Comparison of ENCODE assay signal across 18 cellular contexts in the genomic region with DNA sequence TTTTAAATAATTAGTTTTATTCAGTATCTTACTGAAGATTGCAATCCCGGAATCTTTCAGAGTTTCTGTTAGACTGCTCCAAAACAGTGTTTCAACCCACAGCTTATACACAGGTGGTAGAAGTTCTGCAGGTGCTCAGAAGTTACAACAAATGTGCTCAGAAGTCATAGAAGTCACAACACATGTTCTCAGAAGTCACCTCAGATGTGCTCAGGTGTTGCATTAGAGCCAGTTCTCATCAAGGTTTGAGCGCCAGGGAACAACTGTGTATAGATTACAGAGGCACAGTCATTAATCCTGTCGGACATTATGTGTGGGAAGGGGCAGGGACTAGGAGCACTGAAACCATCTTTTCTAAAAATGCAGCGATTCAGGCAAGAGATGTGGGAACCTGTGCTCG.
DNase-seq lines count a peak whose midpoint lies in the region; ATAC-seq, FAIRE-seq and TF ChIP-seq lines count a peak whose summit lies in the region.
"Had no signal": no experiment of that assay in that cellular context is flagged by ENCODE, and none has a peak within 500 bp of the region (broad histone marks: within the 10 kb centered on the region; RNA-seq: fewer than 3 reads in every experiment).

No MANE protein-coding gene starts in this region.

- POLR2A ChIA-PET in IMR-90 (lab: Charles Lee; ENCODE audit: unreplicated experiment), result no interaction called here
- POLR2A ChIA-PET in H1 (lab: Charles Lee; ENCODE audit: partially characterized antibody), result no interaction called here

- H3K23ac ChIP-seq in IMR-90 (ENCODE audit: low read depth, low read length) (no peak overlapping the region), H1 (ENCODE audit: insufficient read length) (no peak overlapping the region)

- H3K4me1 ChIP-seq in IMR-90 (ENCODE audit: control insufficient read depth, insufficient read depth, low read length), result peaks cover 1% of the 10 kb centered on the region; the same call in 1 of the 2 replicates
- H3K4me1 ChIP-seq in H1 (replicated peaks in 1 of 4; ENCODE audit: control insufficient read depth in 3 of 4, insufficient read depth in 4 of 4, low read length in 3 of 4), result no peaks in the 10 kb centered on the region
- no peaks in the 10 kb centered on the region for H3K4me1 ChIP-seq in pancreas
- no peaks in the 10 kb centered on the region for H3K4me1 ChIP-seq in psoas muscle
- H3K4me1 ChIP-seq: BLaER1 had no signal

- FAIRE-seq in H1 (lab: Jason Lieb, UNC) (peak; percentile 48), pancreas (lab: Jason Lieb, UNC) (no peak)
- FAIRE-seq: A204.1, H54 had no signal

- BruUV-seq in IMR-90 (replicated peaks; lab: Mats Ljungman, UMichigan), result no TSS peak

- no peak for DNase-seq in IMR-90
- DNase-seq in H1 (ENCODE audit: low read depth in 1 of 2, low spot score in 2 of 2), result no peak
- DNase-seq in pancreas, result peak in 1 of 6 donors; percentile 6
- no peak for DNase-seq in psoas muscle
- DNase-seq in NCI-H2196 (lab: John Stamatoyannopoulos, UW; ENCODE audit: unreplicated experiment), result no peak
- no peak for DNase-seq in NCI-H524 treated with DMSO at 0.1 percent for 48 hours (lab: John Stamatoyannopoulos, UW)
- DNase-seq: CD4-positive, alpha-beta memory T cell; DMS153; DMS79 treated with DMSO at 0.1 percent for 48 hours; GF-D8; GM23248; HCEC 1CT; KBM-7 had no signal

- H2BK15ac ChIP-seq in IMR-90 (ENCODE audit: low read depth, low read length) (no peak overlapping the region), H1 (ENCODE audit: low read length) (no peak overlapping the region)

- H3K18ac ChIP-seq in IMR-90 (ENCODE audit: low read depth, low read length) (no peak overlapping the region), H1 (ENCODE audit: extremely low read depth, low read length) (no peak overlapping the region)

- no peak overlapping the region for H2BK120ac ChIP-seq in IMR-90 (ENCODE audit: low read depth, low read length)
- no peak overlapping the region for H2BK120ac ChIP-seq in H1 (replicated peaks; ENCODE audit: low read depth, low read length)

- no peak overlapping the region for H4K5ac ChIP-seq in IMR-90 (ENCODE audit: low read depth, low read length)
- H4K5ac ChIP-seq in H1 (ENCODE audit: insufficient read length, low read depth, low read length), result no peak overlapping the region

- H2AFZ ChIP-seq in IMR-90 (replicated peaks; ENCODE audit: low read length, poor library complexity) (no peak overlapping the region), H1 (ENCODE audit: low read length) (no peak overlapping the region)
- H2AFZ ChIP-seq: GM23248 had no signal

- H3K4ac ChIP-seq in IMR-90 (ENCODE audit: low read depth, low read length), result 0 out of 2 replicates have a peak overlapping the region, but pooled peaks have one; percentile 23
- H3K4ac ChIP-seq in H1 (replicated peaks; ENCODE audit: insufficient read length, low read depth, low read length), result no peak overlapping the region

- intact Hi-C loops in IMR-90 (cut with micrococcal nuclease), result no loop called here
- intact Hi-C loops in pancreas (cut with DNase I), result no loop called here
- intact Hi-C loops in psoas muscle (cut with DNase I), result no loop called here

- no peaks in the 10 kb centered on the region for H4K20me1 ChIP-seq in IMR-90 (ENCODE audit: insufficient read depth, low read length)
- H4K20me1 ChIP-seq in H1 (replicated peaks in 1 of 2; ENCODE audit: control insufficient read depth in 1 of 2, insufficient read depth in 2 of 2, low read length in 2 of 2), result no peaks in the 10 kb centered on the region
- H4K20me1 ChIP-seq: BLaER1 had no signal

- peak overlapping the region; percentile 20; the same call in 1 of the 2 replicates for H2BK20ac ChIP-seq in IMR-90 (ENCODE audit: low read depth, low read length)
- H2BK20ac ChIP-seq in H1 (ENCODE audit: low read length), result no peak overlapping the region

- TF ChIP-seq CTCF in IMR-90 (conservative IDR thresholded peaks at IDR 0.05; ENCODE audit: low read depth, low read length) (no peak), H1 (IDR thresholded peaks at IDR 0.05; ENCODE audit: control extremely low read depth in 1 of 3, insufficient read depth in 1 of 3, low read depth in 1 of 3, low read length in 3 of 3) (no peak), pancreas (IDR thresholded peaks at IDR 0.05) (no peak), psoas muscle (IDR thresholded peaks at IDR 0.05) (no peak)

- no peak for ATAC-seq in IMR-90 (ENCODE audit: low read depth)
- peak; percentile 58 to 81 (median 70) for ATAC-seq in pancreas
- no peak for ATAC-seq in psoas muscle
- ATAC-seq in GM19023 (IDR thresholded peaks at IDR 0.05; ENCODE audit: unreplicated experiment), result no peak

- dilution Hi-C loops in IMR-90 (cut with HindIII; ENCODE audit: low sequenced_read_pairs, unreplicated experiment), result no loop called here

- H3K9me3 ChIP-seq in IMR-90 (ENCODE audit: control insufficient read depth, insufficient read depth, low read length), result peaks cover 2% of the 10 kb centered on the region; the same call in 1 of the 2 replicates
- H3K9me3 ChIP-seq in H1 (ENCODE audit: insufficient read depth in 2 of 2, low read depth in 1 of 2, low read length in 1 of 2), result no peaks in the 10 kb centered on the region
- H3K9me3 ChIP-seq in pancreas, result no peaks in the 10 kb centered on the region
- H3K9me3 ChIP-seq in psoas muscle, result no peaks in the 10 kb centered on the region

- no peaks in the 10 kb centered on the region for H3K23me2 ChIP-seq in H1 (ENCODE audit: low read depth, low read length)

- no peak overlapping the region for H2BK12ac ChIP-seq in H1 (ENCODE audit: low read depth, low read length)

- H3K79me2 ChIP-seq in H1 (ENCODE audit: control insufficient read depth in 1 of 2, insufficient read depth in 2 of 2, low read length in 2 of 2), result no peaks in the 10 kb centered on the region

- H2BK5ac ChIP-seq in IMR-90 (ENCODE audit: low read depth, low read length, poor library complexity, severe bottlenecking), result no peak overlapping the region
- H2BK5ac ChIP-seq in H1 (ENCODE audit: low read depth, low read length), result no peak overlapping the region

- H3K56ac ChIP-seq in IMR-90 (ENCODE audit: extremely low read depth, insufficient read depth, low read length) (no peak overlapping the region), H1 (replicated peaks; ENCODE audit: insufficient read length, low read depth, low read length) (no peak overlapping the region)

- H3K79me1 ChIP-seq in IMR-90 (ENCODE audit: low read depth in 1 of 2, low read length in 2 of 2) (no peaks in the 10 kb centered on the region), H1 (ENCODE audit: low read depth, low read length) (no peaks in the 10 kb centered on the region)

- H3K4me3 ChIP-seq in IMR-90 (ENCODE audit: insufficient read depth, low read depth, low read length) (no peak overlapping the region), H1 (ENCODE audit: extremely low read depth in 1 of 4, insufficient read depth in 2 of 4, low read depth in 3 of 4, low read length in 4 of 4) (no peak overlapping the region), pancreas (no peak overlapping the region), psoas muscle (no peak overlapping the region)
- H3K4me3 ChIP-seq: BLaER1, GM23248 had no signal

- no peak overlapping the region for H2AK5ac ChIP-seq in IMR-90 (ENCODE audit: low read depth, low read length)
- no peak overlapping the region for H2AK5ac ChIP-seq in H1 (ENCODE audit: low read depth, low read length)

- TF ChIP-seq RAD21 in IMR-90 (IDR thresholded peaks at IDR 0.05; ENCODE audit: low read length), result no peak
- no peak for TF ChIP-seq RAD21 in H1 (IDR thresholded peaks at IDR 0.05 in 1 of 2, conservative IDR thresholded peaks at IDR 0.05 in 1 of 2; ENCODE audit: low read depth in 2 of 2, low read length in 2 of 2)

- H3K4me2 ChIP-seq in IMR-90 (ENCODE audit: low read depth, low read length) (no peak overlapping the region), H1 (ENCODE audit: insufficient read depth in 1 of 2, low read depth in 2 of 2, low read length in 2 of 2) (no peak overlapping the region)
- H3K4me2 ChIP-seq: BLaER1 had no signal

- in situ Hi-C loops in IMR-90 (cut with MboI; ENCODE audit: low sequenced_read_pairs), result no loop called here

- TF ChIP-seq POLR2A in IMR-90 (IDR thresholded peaks at IDR 0.05; ENCODE audit: low read depth, low read length) (no peak), H1 (IDR thresholded peaks at IDR 0.05; ENCODE audit: control extremely low read depth in 1 of 2, low read depth in 2 of 2, low read length in 2 of 2) (no peak)

- H3K27me3 ChIP-seq in IMR-90 (ENCODE audit: control insufficient read depth, insufficient read depth, low read length) (no peaks in the 10 kb centered on the region), H1 (replicated peaks in 1 of 4; ENCODE audit: control insufficient read depth in 3 of 4, extremely low read depth in 1 of 4, insufficient read depth in 3 of 4, low read length in 3 of 4) (no peaks in the 10 kb centered on the region), pancreas (no peaks in the 10 kb centered on the region), psoas muscle (ENCODE audit: insufficient read depth in 3 of 3, low read length in 2 of 3) (no peaks in the 10 kb centered on the region)
- H3K27me3 ChIP-seq: BLaER1 had no signal

- H3K27ac ChIP-seq in IMR-90 (ENCODE audit: insufficient read depth, low read length) (no peak overlapping the region), H1 (ENCODE audit: low read depth, low read length) (no peak overlapping the region), pancreas (no peak overlapping the region), psoas muscle (no peak overlapping the region)
- H3K27ac ChIP-seq: BLaER1, GM23248, HL-60 had no signal

- TF ChIP-seq EP300 in H1 (IDR thresholded peaks at IDR 0.05; ENCODE audit: borderline replicate concordance in 1 of 2, low read depth in 2 of 2, low read length in 2 of 2), result no peak

- H3K36me3 ChIP-seq in IMR-90 (ENCODE audit: control insufficient read depth, insufficient read depth, low read length) (no peaks in the 10 kb centered on the region), H1 (ENCODE audit: control insufficient read depth in 2 of 4, insufficient read depth in 4 of 4, low read length in 3 of 4) (no peaks in the 10 kb centered on the region), pancreas (no peaks in the 10 kb centered on the region), psoas muscle (ENCODE audit: insufficient read depth in 1 of 2, low read depth in 1 of 2) (no peaks in the 10 kb centered on the region)
- H3K36me3 ChIP-seq: BLaER1 had no signal

- no peaks in the 10 kb centered on the region for H3K9me1 ChIP-seq in IMR-90 (ENCODE audit: insufficient read depth, low read length)

- no peak overlapping the region for H2AK9ac ChIP-seq in IMR-90 (replicated peaks; ENCODE audit: low read depth, low read length, poor library complexity)

- H3K14ac ChIP-seq in IMR-90 (replicated peaks; ENCODE audit: low read depth, low read length) (no peak overlapping the region), H1 (ENCODE audit: insufficient read length) (no peak overlapping the region)

- CTCF ChIA-PET in IMR-90 (lab: Yijun Ruan, JAX) (no interaction called here), H1 (lab: Charles Lee; ENCODE audit: partially characterized antibody) (no interaction called here)

- H4K8ac ChIP-seq in IMR-90 (ENCODE audit: low read depth in 2 of 2, low read length in 2 of 2) (peak overlapping the region in 1 of 2 experiments; percentile 25; a peak in 1 of 4 replicates), H1 (ENCODE audit: extremely low read depth, insufficient read depth, low read length) (no peak overlapping the region)

- H4K91ac ChIP-seq in IMR-90 (ENCODE audit: insufficient read depth, low read depth, low read length) (no peak overlapping the region), H1 (replicated peaks; ENCODE audit: insufficient read length, low read length) (no peak overlapping the region)

- H3K9ac ChIP-seq in IMR-90 (ENCODE audit: low read depth, low read length) (no peak overlapping the region), H1 (replicated peaks in 1 of 4; ENCODE audit: extremely low read depth in 1 of 4, low read depth in 3 of 4, low read length in 3 of 4) (no peak overlapping the region)
- H3K9ac ChIP-seq: BLaER1, GM23248 had no signal

- 45% methylated on average over 2 of the region's 5 CpGs; no CpG with 5 or more reads in 1 of the 2 experiments for WGBS in IMR-90 (ENCODE audit: extremely low coverage in 2 of 2, insufficient read length in 1 of 2), 2 experiments
- WGBS in H1 (ENCODE audit: extremely low coverage in 1 of 2, insufficient coverage in 1 of 2, insufficient read length in 1 of 2, insufficient replicate concordance in 2 of 2, low coverage in 1 of 2, low lambda C conversion rate in 2 of 2, missing lambda C conversion rate in 1 of 2), 2 experiments, result 83% methylated on average over 4 of the region's 5 CpGs; no CpG with 5 or more reads in 1 of the 2 experiments
- WGBS in pancreas, 2 donors, result 33 to 39% methylated on average over 5 of the region's 5 CpGs
- 56 to 66% (median 62%) methylated on average over 5 of the region's 5 CpGs for WGBS in psoas muscle, 3 donors

Comparison
In these comparisons a context has a peak if more than half of its experiments do, and no peak if none do; other contexts are left out.
1. ATAC-seq: peak in pancreas (4 of 4); none in IMR-90 (single experiment), psoas muscle (0 of 4) and GM19023 (single experiment).